18 cellular contexts compared by ENCODE assay signal in genomic region chr15:49439678-49440375, GRCh38. TPM values are rescaled to one million over a fixed set of nuclear protein-coding genes. Genes with fewer than 3 reads are reported as not detected.
DNase-seq lines count a peak whose midpoint lies in the region; ATAC-seq, FAIRE-seq and TF ChIP-seq lines count a peak whose summit lies in the region.
"Had no signal": no experiment of that assay in that cellular context is flagged by ENCODE, and none has a peak within 500 bp of the region (broad histone marks: within the 10 kb centered on the region; RNA-seq: fewer than 3 reads in every experiment).

No MANE protein-coding gene starts in this region.

- H3K36me3 ChIP-seq in HepG2 (replicated peaks in 1 of 2; ENCODE audit: control insufficient read depth in 1 of 2, insufficient read depth in 2 of 2, low read length in 2 of 2) (no peaks in the 10 kb centered on the region), right lobe of liver (no peaks in the 10 kb centered on the region), right atrium auricular region (no peaks in the 10 kb centered on the region), uterus (no peaks in the 10 kb centered on the region)
- H3K36me3 ChIP-seq: neutrophil, spleen had no signal

- H3K4me3 ChIP-seq in HepG2 (replicated peaks in 1 of 3; ENCODE audit: insufficient read depth in 1 of 3, low read depth in 2 of 3, low read length in 3 of 3) (no peak overlapping the region), right lobe of liver (no peak overlapping the region), right atrium auricular region (no peak overlapping the region), uterus (no peak overlapping the region)
- H3K4me3 ChIP-seq: spleen had no signal

- CTCF ChIA-PET in HepG2 (lab: Yijun Ruan, JAX; ENCODE audit: low intra/inter-chr PET ratio, low total read pairs) = no interaction called here

- no peak overlapping the region for H2AFZ ChIP-seq in HepG2 (ENCODE audit: low read length)

- POLR2A ChIA-PET in HepG2 (lab: Yijun Ruan, JAX) = no interaction called here

- 2% methylated on average over 5 of the region's 5 CpGs for WGBS in HepG2 (ENCODE audit: low lambda C conversion rate)
- 47% methylated on average over 5 of the region's 5 CpGs for WGBS in right lobe of liver (ENCODE audit: insufficient coverage, low coverage, low lambda C conversion rate, missing lambda C conversion rate)

- TF ChIP-seq POLR2A in HepG2 (IDR thresholded peaks at IDR 0.05; ENCODE audit: insufficient read depth in 1 of 2, low read depth in 2 of 2, low read length in 2 of 2) = no peak
- no peak for TF ChIP-seq POLR2A in right lobe of liver (IDR thresholded peaks at IDR 0.05)
- TF ChIP-seq POLR2A in uterus (IDR thresholded peaks at IDR 0.05) = no peak

- no TSS peak for BruUV-seq in HepG2 (replicated peaks; lab: Mats Ljungman, UMichigan)

- H4K20me1 ChIP-seq in HepG2 (ENCODE audit: insufficient read depth, low read length) = no peaks in the 10 kb centered on the region

- H3K79me2 ChIP-seq in HepG2 (ENCODE audit: insufficient read depth, low read length) = no peaks in the 10 kb centered on the region

- in situ Hi-C loops in HepG2 (cut with HindIII; ENCODE audit: extremely low pct_ligation_motif_present, low pct_unique_long_range_greater_than_20kb) = no loop called here

- DNase-seq in HepG2 (ENCODE audit: low spot score) (no peak), right lobe of liver (no peak), OCI-M1 (lab: John Stamatoyannopoulos, UW) (peak; percentile 62), right atrium auricular region (ENCODE audit: low spot score) (no peak), uterus (no peak), epidermal melanocyte (ENCODE audit: insufficient read length, low spot score) (no peak), NCI-H524 (lab: John Stamatoyannopoulos, UW) (no peak)
- no peak for DNase-seq in stimulated activated CD4-positive, alpha-beta T cell treated with anti-CD3 and anti-CD28 coated beads, Interleukin-4, amount 100 ng/mL, for 24 hours
- DNase-seq: activated CD4-positive, alpha-beta T cell treated with anti-CD3 and anti-CD28 coated beads, Interleukin-2, amount 50 U/mL, for 1 hour; COR-L47; cortex of kidney; GOT3; NCI-H446 treated with DMSO at 0.1 percent for 48 hours; stimulated activated naive CD8-positive, alpha-beta T cell treated with anti-CD3 and anti-CD28 coated beads, Interleukin-15, amount 100 ng/mL, for 72 hours; T1000 had no signal

- no peak for TF ChIP-seq RAD21 in HepG2 (CRISPR knock-in tag; IDR thresholded peaks at IDR 0.05)

- H3K9ac ChIP-seq in HepG2 (ENCODE audit: insufficient read depth, low read depth, low read length) = no peak overlapping the region

- H3K9me3 ChIP-seq in HepG2 (ENCODE audit: low read length) (no peaks in the 10 kb centered on the region), right lobe of liver (no peaks in the 10 kb centered on the region), right atrium auricular region (no peaks in the 10 kb centered on the region), uterus (no peaks in the 10 kb centered on the region)
- H3K9me3 ChIP-seq: neutrophil, spleen had no signal

- H3K4me2 ChIP-seq in HepG2 (ENCODE audit: low read depth, low read length) = no peak overlapping the region

- TF ChIP-seq EP300 in HepG2 (IDR thresholded peaks at IDR 0.05; ENCODE audit: low read depth in 2 of 2, low read length in 2 of 2) = no peak
- TF ChIP-seq EP300 in HepG2 (CRISPR knock-in tag; IDR thresholded peaks at IDR 0.05; ENCODE audit: borderline replicate concordance) = no peak

- TF ChIP-seq CTCF in HepG2 (CRISPR knock-in tag; IDR thresholded peaks at IDR 0.05) = no peak
- TF ChIP-seq CTCF in right lobe of liver (IDR thresholded peaks at IDR 0.05) = no peak
- no peak for TF ChIP-seq CTCF in right atrium auricular region (IDR thresholded peaks at IDR 0.05)
- no peak for TF ChIP-seq CTCF in uterus (IDR thresholded peaks at IDR 0.05)

- H3K27ac ChIP-seq in HepG2 (ENCODE audit: extremely low read length, insufficient read depth, low read length) = no peak overlapping the region
- no peak overlapping the region for H3K27ac ChIP-seq in right lobe of liver
- peak overlapping the region; percentile 51 to 75 for H3K27ac ChIP-seq in right atrium auricular region
- H3K27ac ChIP-seq in uterus = peak overlapping the region; percentile 72 to 73

- H3K4me1 ChIP-seq in HepG2 (ENCODE audit: insufficient read depth, low read length) (no peaks in the 10 kb centered on the region), right lobe of liver (no peaks in the 10 kb centered on the region), right atrium auricular region (peaks cover 0 to 45% of the 10 kb centered on the region in 2 donors), uterus (no peaks in the 10 kb centered on the region)

- no peaks in the 10 kb centered on the region for H3K27me3 ChIP-seq in HepG2 (ENCODE audit: control insufficient read depth in 1 of 2, insufficient read depth in 2 of 2, low read length in 2 of 2)
- H3K27me3 ChIP-seq in right lobe of liver = no peaks in the 10 kb centered on the region
- no peaks in the 10 kb centered on the region for H3K27me3 ChIP-seq in right atrium auricular region
- no peaks in the 10 kb centered on the region for H3K27me3 ChIP-seq in uterus
- H3K27me3 ChIP-seq: neutrophil, spleen had no signal

- ATAC-seq in HepG2 (no peak), right lobe of liver (no peak)
- ATAC-seq: stimulated activated naive CD8-positive, alpha-beta T cell treated with anti-CD3 and anti-CD28 coated beads, Interleukin-15, amount 100 ng/mL, for 72 hours had no signal

- intact Hi-C loops in HepG2 (cut with micrococcal nuclease; ENCODE audit: unreplicated experiment) = no loop called here
- intact Hi-C loops in right lobe of liver (cut with DNase I) = no loop called here
- intact Hi-C loops in uterus (cut with DNase I; ENCODE audit: low total_unique reads) = no loop called here

- no peak for FAIRE-seq in HepG2 (lab: Jason Lieb, UNC)

TF ChIP-seq in HepG2, 621 proteins besides CTCF, POLR2A, EP300 and RAD21:
- TF ChIP-seq TEAD2 (CRISPR knock-in tag; IDR thresholded peaks at IDR 0.05) = no peak
- TF ChIP-seq CREB1 (IDR thresholded peaks at IDR 0.05) = peak; percentile 49; the same call in 1 of the 2 replicates
- no peak for TF ChIP-seq CREB1 (CRISPR knock-in tag; IDR thresholded peaks at IDR 0.05)

RNA-seq across cellular contexts. Expression of gene FGF7, which starts 16.8 kb away (rescaled TPM):
- total RNA-seq in HepG2 (2016; rRNA removed; fragmentation: Illumina TruSeq; extraction: Trizol) (not detected in 2 replicates), right lobe of liver (1 to 10 TPM in 1 of 6 experiments, under 1 TPM in 5; 0.09 to 1.0 (median 0.36) TPM), right atrium auricular region (10 to 100 TPM; 27.2 to 28.5 TPM), uterus (100 to 1,000 TPM in 2 of 4 donors, 10 to 100 TPM in 2; 57.6 to 137 (median 102) TPM)
- total RNA-seq in HepG2 (2016; cell fraction: cytosol; rRNA removed; fragmentation: Illumina TruSeq; extraction: Trizol; ENCODE audit: low read depth) = not detected in 2 replicates
- not detected in 2 replicates for total RNA-seq in HepG2 (2016; cell fraction: insoluble cytoplasmic fraction; rRNA removed; fragmentation: Illumina TruSeq; extraction: Trizol)
- total RNA-seq in HepG2 (2016; cell fraction: membrane; rRNA removed; fragmentation: Illumina TruSeq; extraction: Trizol) = not detected in 2 replicates
- total RNA-seq in HepG2 (2016; cell fraction: nucleus; rRNA removed; fragmentation: Illumina TruSeq; extraction: Trizol) = 0.22 TPM in 1 of 2 replicates, not detected in the other
- polyA plus RNA-seq in HepG2 (2011; rRNA removed) = not detected in 2 replicates
- not detected in 2 replicates for polyA plus RNA-seq in HepG2 (2011; cell fraction: cytosol; rRNA removed)
- not detected in 2 replicates for polyA plus RNA-seq in HepG2 (2011; cell fraction: nucleus; rRNA removed)
- polyA plus RNA-seq in HepG2 (2012) = not detected in 2 replicates
- not detected in 2 replicates for polyA plus RNA-seq in HepG2 (2016; cell fraction: cytosol; fragmentation: Illumina TruSeq; extraction: Trizol; ENCODE audit: low read depth)
- not detected in 2 replicates for polyA plus RNA-seq in HepG2 (2016; cell fraction: insoluble cytoplasmic fraction; fragmentation: Illumina TruSeq; extraction: Trizol; ENCODE audit: low read depth)
- not detected in 2 replicates for polyA plus RNA-seq in HepG2 (2016; cell fraction: membrane; fragmentation: Illumina TruSeq; extraction: Trizol; ENCODE audit: low read depth)
- not detected in 2 replicates for polyA plus RNA-seq in HepG2 (2016; cell fraction: nucleus; fragmentation: Illumina TruSeq; extraction: Trizol; ENCODE audit: insufficient read depth, low read depth)
- polyA minus RNA-seq in HepG2 (2011; rRNA and poly(A)+ RNA removed; ENCODE audit: low replicate concordance) = 9.1 TPM in 1 of 2 replicates, not detected in the other
- polyA minus RNA-seq in HepG2 (2011; cell fraction: cytosol; rRNA and poly(A)+ RNA removed) = not detected in 2 replicates
- 0.25 TPM in 1 of 2 replicates, not detected in the other for polyA minus RNA-seq in HepG2 (2011; cell fraction: nucleus; rRNA and poly(A)+ RNA removed)
- total RNA-seq: activated T-helper 1 cell treated with anti-CD3 and anti-CD28 coated beads, Interleukin-12 subunit alpha, Interleukin-12 subunit beta, Interleukin-2, Interleukin-4 antibody, amounts not matched to agents 30 ng/mL and 10 ng/mL and 1 ng/mL, durations not matched to agents 14 hours and 24 hours and 36 hours had no signal

Comparison
In these comparisons a context has a peak if more than half of its experiments do, and no peak if none do; other contexts are left out.
1. H3K27ac ChIP-seq: peak in right atrium auricular region (2 of 2) and uterus (2 of 2); none in HepG2 (single experiment) and right lobe of liver (0 of 3).
2. RNA of gene FGF7, which starts 16.8 kb away (total RNA-seq): 57.6 to 137 TPM in uterus and 27.2 to 28.5 TPM in right atrium auricular region; 0.09 to 1.0 TPM in right lobe of liver and 0.22 TPM in HepG2; every median in the first group is over 10 times any median in the second.